11 cellular contexts compared by ENCODE assay signal in the genomic region with DNA sequence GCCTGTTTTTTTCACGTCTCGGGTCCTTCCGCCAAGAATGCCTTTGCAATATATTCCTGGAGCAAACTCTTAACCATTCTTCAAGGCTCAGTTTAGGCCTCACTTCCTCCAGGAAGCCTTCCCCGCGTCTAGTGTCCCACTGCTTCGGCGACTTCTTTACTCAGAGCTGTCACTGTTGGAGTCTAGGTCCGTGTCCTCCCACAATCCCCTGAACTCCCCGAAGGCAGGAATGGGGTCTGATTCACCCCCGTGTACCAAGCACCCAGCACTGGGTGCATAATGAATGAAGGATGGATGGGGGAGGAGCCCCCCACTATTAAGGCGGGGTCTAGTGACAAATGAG. TPM values are rescaled to one million over a fixed set of nuclear protein-coding genes. Genes with fewer than 3 reads are reported as not detected.
A peak's percentile ranks its signal among the peaks of the same experiment; 100 is the strongest.
DNase-seq lines count a peak whose midpoint lies in the region; ATAC-seq and TF ChIP-seq lines count a peak whose summit lies in the region.
"Had no signal": no experiment of that assay in that cellular context is flagged by ENCODE, and none has a peak within 500 bp of the region (broad histone marks: within the 10 kb centered on the region; RNA-seq: fewer than 3 reads in every experiment).

No MANE protein-coding gene starts in this region.

- peak overlapping the region; percentile 63 for H3K4me3 ChIP-seq in GM23338
- H3K4me3 ChIP-seq in iPS-18c (ENCODE audit: insufficient read depth, low read depth, low read length), result peak overlapping the region; percentile 84; the same call in 1 of the 2 replicates
- H3K4me3 ChIP-seq in suprapubic skin, result peak overlapping the region; percentile 72

- no peaks in the 10 kb centered on the region for H4K20me1 ChIP-seq in GM23338 (replicated peaks; ENCODE audit: insufficient read depth)

- H3K27me3 ChIP-seq in GM23338 (ENCODE audit: insufficient read depth) (peaks cover 28% of the 10 kb centered on the region), suprapubic skin (no peaks in the 10 kb centered on the region)

- H3K4me1 ChIP-seq in GM23338 (ENCODE audit: insufficient read depth), result peaks cover 18% of the 10 kb centered on the region
- peaks cover 44% of the 10 kb centered on the region for H3K4me1 ChIP-seq in suprapubic skin

- no peak for ATAC-seq in GM23338
- ATAC-seq in WTC11, result no peak
- no peak for ATAC-seq in activated naive CD8-positive, alpha-beta T cell treated with anti-CD3 and anti-CD28 coated beads, Interleukin-2, amount 50 U/mL, for 24 hours
- no peak for ATAC-seq in HG03025 (IDR thresholded peaks at IDR 0.05; ENCODE audit: low FRiP score, unreplicated experiment)

- POLR2A ChIA-PET in WTC11 (lab: Charles Lee), result no interaction called here

- H3K36me3 ChIP-seq in GM23338 (ENCODE audit: insufficient read depth), result no peaks in the 10 kb centered on the region
- H3K36me3 ChIP-seq in suprapubic skin, result no peaks in the 10 kb centered on the region

- H3K9me3 ChIP-seq in iPS-18c (ENCODE audit: control insufficient read depth, insufficient read depth, low read length) (no peaks in the 10 kb centered on the region), suprapubic skin (no peaks in the 10 kb centered on the region)

- DNase-seq in GM23338 (ENCODE audit: low spot score), result no peak
- no peak for DNase-seq in WTC11 (ENCODE audit: low spot score)
- no peak for DNase-seq in suprapubic skin (ENCODE audit: low spot score in 2 of 2)
- no peak for DNase-seq in HuH-7 (ENCODE audit: low spot score)
- DNase-seq in SHP77 (lab: John Stamatoyannopoulos, UW), result no peak
- no peak for DNase-seq in activated naive CD8-positive, alpha-beta T cell treated with anti-CD3 and anti-CD28 coated beads, Interleukin-2, amount 50 U/mL, for 24 hours

- TF ChIP-seq POLR2A in suprapubic skin (IDR thresholded peaks at IDR 0.05), result no peak

- H3K4me2 ChIP-seq in GM23338, result peak overlapping the region; percentile 82

- CTCF ChIA-PET in WTC11 (lab: Charles Lee), result interaction anchor here (1.4 to 4.4 kb wide), 4 partner anchors 9 to 230 kb away, joined by 4 to 49 read pairs (median 20); a partner anchor contains a TSS

- peaks cover 19% of the 10 kb centered on the region for H3K4me1 Mint-ChIP-seq in GM23338
- H3K4me1 Mint-ChIP-seq in WTC11, result peaks cover 23% of the 10 kb centered on the region
- peaks cover 19% of the 10 kb centered on the region for H3K4me1 Mint-ChIP-seq in activated naive CD8-positive, alpha-beta T cell treated with anti-CD3 and anti-CD28 coated beads, Interleukin-2, amount 50 U/mL, for 24 hours

- H3K9me2 ChIP-seq in GM23338 (ENCODE audit: insufficient read depth), result no peaks in the 10 kb centered on the region

- 10% methylated on average over 11 of the region's 11 CpGs for WGBS in suprapubic skin

- TF ChIP-seq EP300 in suprapubic skin (IDR thresholded peaks at IDR 0.05), result no peak

- H2AFZ ChIP-seq in GM23338, result peak overlapping the region; percentile 15

- H3K9me3 Mint-ChIP-seq in GM23338, result no peaks in the 10 kb centered on the region; the same call in 2 of the 3 replicates
- H3K9me3 Mint-ChIP-seq in WTC11, result no peaks in the 10 kb centered on the region
- no peaks in the 10 kb centered on the region for H3K9me3 Mint-ChIP-seq in activated naive CD8-positive, alpha-beta T cell treated with anti-CD3 and anti-CD28 coated beads, Interleukin-2, amount 50 U/mL, for 24 hours
- H3K9me3 Mint-ChIP-seq: activated naive CD4-positive, alpha-beta T cell treated with anti-CD3 and anti-CD28 coated beads, Interleukin-2, amount 10 ng/mL, durations not matched to agents 7 days and 5 days; naive thymus-derived CD8-positive, alpha-beta T cell; stimulated activated naive CD8-positive, alpha-beta T cell treated with anti-CD3 and anti-CD28 coated beads, Interleukin-15, Interleukin-2, amounts not matched to agents 100 ng/mL and 50 ng/mL, for 24 hours had no signal

- TF ChIP-seq CTCF in GM23338 (conservative IDR thresholded peaks at IDR 0.05; ENCODE audit: low read depth in 2 of 2) (no peak), WTC11 (IDR thresholded peaks at IDR 0.05) (no peak), suprapubic skin (IDR thresholded peaks at IDR 0.05) (no peak)

- H3K36me3 Mint-ChIP-seq in GM23338 (ENCODE audit: low read depth) (no peaks in the 10 kb centered on the region; the same call in 2 of the 3 replicates), WTC11 (no peaks in the 10 kb centered on the region)
- H3K36me3 Mint-ChIP-seq in activated naive CD8-positive, alpha-beta T cell treated with anti-CD3 and anti-CD28 coated beads, Interleukin-2, amount 50 U/mL, for 24 hours (ENCODE audit: low read depth), result no peaks in the 10 kb centered on the region
- H3K36me3 Mint-ChIP-seq: naive thymus-derived CD8-positive, alpha-beta T cell had no signal

- H3K27me3 Mint-ChIP-seq in GM23338 (ENCODE audit: insufficient read depth, low read depth, poor library complexity), result peaks cover 38% of the 10 kb centered on the region
- peaks cover 34% of the 10 kb centered on the region for H3K27me3 Mint-ChIP-seq in WTC11 (ENCODE audit: low read depth)
- H3K27me3 Mint-ChIP-seq in activated naive CD8-positive, alpha-beta T cell treated with anti-CD3 and anti-CD28 coated beads, Interleukin-2, amount 50 U/mL, for 24 hours, result peaks cover 23% of the 10 kb centered on the region

- H3K4me3 Mint-ChIP-seq in GM23338 (no peak overlapping the region), WTC11 (no peak overlapping the region)
- no peak overlapping the region for H3K4me3 Mint-ChIP-seq in activated naive CD8-positive, alpha-beta T cell treated with anti-CD3 and anti-CD28 coated beads, Interleukin-2, amount 50 U/mL, for 24 hours
- H3K4me3 Mint-ChIP-seq: activated naive CD4-positive, alpha-beta T cell treated with anti-CD3 and anti-CD28 coated beads, Interleukin-2, amount 10 ng/mL, durations not matched to agents 7 days and 5 days; naive thymus-derived CD8-positive, alpha-beta T cell; stimulated activated naive CD8-positive, alpha-beta T cell treated with anti-CD3 and anti-CD28 coated beads, Interleukin-15, Interleukin-2, amounts not matched to agents 100 ng/mL and 50 ng/mL, for 24 hours had no signal

- H3K27ac ChIP-seq in GM23338 (ENCODE audit: low read depth) (no peak overlapping the region), suprapubic skin (peak overlapping the region; percentile 96)

- peaks cover 3% of the 10 kb centered on the region; the same call in 1 of the 2 replicates for H3F3A ChIP-seq in GM23338 (replicated peaks; ENCODE audit: low read depth)

- H3K27ac Mint-ChIP-seq in GM23338, result no peak overlapping the region
- no peak overlapping the region for H3K27ac Mint-ChIP-seq in WTC11
- no peak overlapping the region for H3K27ac Mint-ChIP-seq in activated naive CD8-positive, alpha-beta T cell treated with anti-CD3 and anti-CD28 coated beads, Interleukin-2, amount 50 U/mL, for 24 hours
- H3K27ac Mint-ChIP-seq: activated naive CD4-positive, alpha-beta T cell treated with anti-CD3 and anti-CD28 coated beads, Interleukin-2, amount 10 ng/mL, durations not matched to agents 7 days and 5 days; naive thymus-derived CD8-positive, alpha-beta T cell; stimulated activated naive CD8-positive, alpha-beta T cell treated with anti-CD3 and anti-CD28 coated beads, Interleukin-15, Interleukin-2, amounts not matched to agents 100 ng/mL and 50 ng/mL, for 24 hours had no signal

- peaks cover 10% of the 10 kb centered on the region for H3K79me2 ChIP-seq in GM23338 (replicated peaks; ENCODE audit: insufficient read depth)

TF ChIP-seq in GM23338, 12 proteins besides CTCF, POLR2A, EP300 and RAD21 (continues in another document):
- TF ChIP-seq STAT1 (IDR thresholded peaks at IDR 0.05; ENCODE audit: unreplicated experiment) (no peak), ZNF331 (CRISPR knock-in tag; IDR thresholded peaks at IDR 0.05; ENCODE audit: low read depth) (no peak)

RNA-seq across cellular contexts. Expression of a gene that starts 0.5 kb away (rescaled TPM):
- total RNA-seq in GM23338 (2014; rRNA removed; shearing (Covaris generic)), result 22.7 and 23.1 TPM in 2 replicates
- polyA plus RNA-seq in GM23338 (2016; fragmentation: Nextera tagmentation; extraction: Ambion mirVana), result 9.5 and 13.3 TPM in 2 replicates
- total RNA-seq in WTC11 (2021) (40.8 to 54.3 TPM (median 50.5 TPM) in 3 replicates), suprapubic skin (10 to 100 TPM; 14.2 to 30.0 (median 17.3) TPM)

RNA-seq across cellular contexts. Expression of a gene that starts 6.7 kb away (rescaled TPM):
- total RNA-seq in GM23338 (2014; rRNA removed; shearing (Covaris generic)), result 1.6 and 2.3 TPM in 2 replicates
- polyA plus RNA-seq in GM23338 (2016; fragmentation: Nextera tagmentation; extraction: Ambion mirVana), result 0.92 and 1.1 TPM in 2 replicates
- total RNA-seq in WTC11 (2021) (4.0 to 4.9 TPM (median 4.8 TPM) in 3 replicates), suprapubic skin (1 to 10 TPM in 3 of 4 donors, under 1 TPM in 1; 0.45 to 2.0 (median 1.9) TPM)
- total RNA-seq: naive thymus-derived CD8-positive, alpha-beta T cell had no signal

RNA-seq across cellular contexts. Expression of a gene that starts 8.7 kb away (rescaled TPM):
- total RNA-seq in GM23338 (2014; rRNA removed; shearing (Covaris generic)), result 135 and 168 TPM in 2 replicates
- polyA plus RNA-seq in GM23338 (2016; fragmentation: Nextera tagmentation; extraction: Ambion mirVana), result 67.0 and 67.2 TPM in 2 replicates
- total RNA-seq in WTC11 (2021) (75.6 to 85.0 TPM (median 75.8 TPM) in 3 replicates), suprapubic skin (100 to 1,000 TPM in 1 of 4 donors, 10 to 100 TPM in 3; 92.6 to 106 (median 96.8) TPM)

RNA-seq across cellular contexts. Expression of a gene that starts 12.9 kb away (rescaled TPM):
- total RNA-seq in GM23338 (2014; rRNA removed; shearing (Covaris generic)), result 0.27 and 3.3 TPM in 2 replicates
- polyA plus RNA-seq in GM23338 (2016; fragmentation: Nextera tagmentation; extraction: Ambion mirVana), result 2.7 and 4.0 TPM in 2 replicates
- 8.5 to 10.6 TPM (median 9.7 TPM) in 3 replicates for total RNA-seq in WTC11 (2021)
- total RNA-seq in suprapubic skin, result 100 to 1,000 TPM in 2 of 4 donors, 10 to 100 TPM in 2; 64.3 to 116 (median 90.5) TPM
- polyA plus RNA-seq: naive thymus-derived CD8-positive, alpha-beta T cell had no signal

RNA-seq across cellular contexts. Expression of a gene that starts 15.7 kb away (rescaled TPM):
- 16.2 and 18.3 TPM in 2 replicates for total RNA-seq in GM23338 (2014; rRNA removed; shearing (Covaris generic))
- 4.5 and 4.7 TPM in 2 replicates for polyA plus RNA-seq in GM23338 (2016; fragmentation: Nextera tagmentation; extraction: Ambion mirVana)
- total RNA-seq in WTC11 (2021) (13.6 to 15.6 TPM (median 15.3 TPM) in 3 replicates), suprapubic skin (10 to 100 TPM; 48.0 to 77.6 (median 56.7) TPM)
- polyA plus RNA-seq: naive thymus-derived CD8-positive, alpha-beta T cell had no signal
